22 cellular contexts compared by ENCODE assay signal in the genomic region with DNA sequence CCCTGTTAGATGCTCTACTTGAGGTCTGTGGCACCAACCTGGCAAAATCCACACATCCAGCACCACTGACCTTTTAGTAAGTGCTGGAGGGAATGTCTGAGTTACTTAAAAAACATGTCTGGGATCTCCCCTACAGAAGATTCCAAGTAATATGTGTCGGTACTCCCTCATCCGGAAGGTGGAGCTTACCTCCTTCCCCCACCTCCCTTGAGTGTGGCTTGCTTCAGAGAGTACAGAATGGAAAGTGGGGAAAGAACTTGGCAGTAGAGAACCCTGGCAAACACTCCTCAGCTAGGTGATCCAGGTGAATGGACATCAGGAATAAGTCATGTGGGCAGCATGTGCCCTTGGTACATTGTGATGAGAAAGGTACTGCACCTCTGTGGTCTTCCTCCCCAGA. TPM values are rescaled to one million over a fixed set of nuclear protein-coding genes. Genes with fewer than 3 reads are reported as not detected.
A peak's percentile ranks its signal among the peaks of the same experiment; 100 is the strongest.
DNase-seq lines count a peak whose midpoint lies in the region; ATAC-seq and TF ChIP-seq lines count a peak whose summit lies in the region.
"Had no signal": no experiment of that assay in that cellular context is flagged by ENCODE, and none has a peak within 500 bp of the region (broad histone marks: within the 10 kb centered on the region; RNA-seq: fewer than 3 reads in every experiment).

No MANE protein-coding gene starts in this region.

- H3K27me3 ChIP-seq in IMR-90 (ENCODE audit: control insufficient read depth, insufficient read depth, low read length), result no peaks in the 10 kb centered on the region
- no peaks in the 10 kb centered on the region for H3K27me3 ChIP-seq in mammary epithelial cell (ENCODE audit: insufficient read depth, low read length)
- no peaks in the 10 kb centered on the region for H3K27me3 ChIP-seq in thyroid gland
- no peaks in the 10 kb centered on the region for H3K27me3 ChIP-seq in CD8-positive, alpha-beta T cell (ENCODE audit: insufficient read depth, low read length)
- H3K27me3 ChIP-seq: BLaER1 had no signal

- DNase-seq in IMR-90, result no peak
- DNase-seq in mammary epithelial cell, result no peak
- DNase-seq in neural crest cell (ENCODE audit: low read depth, low spot score), result no peak
- peak; percentile 87 for DNase-seq in thyroid gland
- no peak for DNase-seq in mesothelial cell of epicardium (ENCODE audit: low spot score in 2 of 2, unreplicated experiment in 2 of 2)
- no peak for DNase-seq in NCI-H1930 (lab: John Stamatoyannopoulos, UW)
- DNase-seq in CD8-positive, alpha-beta T cell, result no peak
- DNase-seq: Caco-2; CD4-positive, alpha-beta T cell; DMS 273 treated with DMSO at 0.1 percent for 48 hours; DMS79 treated with DMSO at 0.1 percent for 48 hours; HCEC 1CT; NCI-H1105 treated with DMSO at 0.1 percent for 48 hours; NCI-H2081; NCI-H82; PC-9; SHP77 treated with DMSO at 0.1 percent for 48 hours had no signal

- peak overlapping the region; percentile 39 for H3K4ac ChIP-seq in IMR-90 (ENCODE audit: low read depth, low read length)

- H3K4me1 Mint-ChIP-seq in neural crest cell, result peaks cover 77% of the 10 kb centered on the region
- H3K4me1 Mint-ChIP-seq in mesothelial cell of epicardium, result no peaks in the 10 kb centered on the region
- no peaks in the 10 kb centered on the region for H3K4me1 Mint-ChIP-seq in CD8-positive, alpha-beta T cell (ENCODE audit: low read depth)

- H3K4me3 ChIP-seq in IMR-90 (ENCODE audit: insufficient read depth, low read depth, low read length) (no peak overlapping the region), mammary epithelial cell (replicated peaks in 1 of 3; ENCODE audit: insufficient read depth in 1 of 3, low read depth in 2 of 3, low read length in 3 of 3) (no peak overlapping the region), thyroid gland (replicated peaks in 1 of 3) (no peak overlapping the region)
- H3K4me3 ChIP-seq in CD8-positive, alpha-beta T cell (ENCODE audit: low read depth, low read length), result no peak overlapping the region
- H3K4me3 ChIP-seq: BLaER1, GM23338, PC-9, SK-N-MC had no signal

- H3K9me1 ChIP-seq in IMR-90 (ENCODE audit: insufficient read depth, low read length), result peaks cover 14% of the 10 kb centered on the region

- intact Hi-C loops in IMR-90 (cut with micrococcal nuclease), result no loop called here
- intact Hi-C loops in mammary epithelial cell (cut with micrococcal nuclease), result no loop called here
- intact Hi-C loops in thyroid gland (cut with DNase I), result no loop called here
- intact Hi-C loops in CD8-positive, alpha-beta T cell (cut with DNase I, micrococcal nuclease), result no loop called here

- H4K8ac ChIP-seq in IMR-90 (ENCODE audit: low read depth in 2 of 2, low read length in 2 of 2), result no peak overlapping the region

- no TSS peak for BruUV-seq in IMR-90 (replicated peaks; lab: Mats Ljungman, UMichigan)
- no TSS peak for BruUV-seq in mammary epithelial cell (replicated peaks; lab: Mats Ljungman, UMichigan)

- peaks cover 8% of the 10 kb centered on the region for H3K4me1 ChIP-seq in IMR-90 (ENCODE audit: control insufficient read depth, insufficient read depth, low read length)
- H3K4me1 ChIP-seq in mammary epithelial cell (ENCODE audit: insufficient read depth, low read length), result peaks cover 26% of the 10 kb centered on the region
- peaks cover 25% of the 10 kb centered on the region in 2 donors for H3K4me1 ChIP-seq in thyroid gland
- H3K4me1 ChIP-seq in CD8-positive, alpha-beta T cell (ENCODE audit: insufficient read depth, low read length), result no peaks in the 10 kb centered on the region
- H3K4me1 ChIP-seq: Caco-2 had no signal

- POLR2A ChIA-PET in IMR-90 (lab: Charles Lee; ENCODE audit: unreplicated experiment), result no interaction called here
- POLR2A ChIA-PET in CD8-positive, alpha-beta T cell (lab: Charles Lee), result no interaction called here

- H3K36me3 Mint-ChIP-seq in neural crest cell (ENCODE audit: low read depth) (no peaks in the 10 kb centered on the region), mesothelial cell of epicardium (no peaks in the 10 kb centered on the region)
- H3K36me3 Mint-ChIP-seq in CD8-positive, alpha-beta T cell, result no peaks in the 10 kb centered on the region

- H3K9me3 Mint-ChIP-seq in neural crest cell (no peaks in the 10 kb centered on the region), mesothelial cell of epicardium (no peaks in the 10 kb centered on the region)
- H3K9me3 Mint-ChIP-seq in CD8-positive, alpha-beta T cell, result no peaks in the 10 kb centered on the region
- H3K9me3 Mint-ChIP-seq: CD4-positive, alpha-beta T cell; GM23338 had no signal

- H3K56ac ChIP-seq in IMR-90 (ENCODE audit: extremely low read depth, insufficient read depth, low read length), result no peak overlapping the region

- H2BK15ac ChIP-seq in IMR-90 (ENCODE audit: low read depth, low read length), result 0 out of 3 replicates have a peak overlapping the region, but pooled peaks have one; percentile 35

- H3K14ac ChIP-seq in IMR-90 (replicated peaks; ENCODE audit: low read depth, low read length), result peak overlapping the region; percentile 47; the same call in 1 of the 2 replicates

- H3K27me3 Mint-ChIP-seq in neural crest cell (ENCODE audit: low read depth) (no peaks in the 10 kb centered on the region), mesothelial cell of epicardium (ENCODE audit: low read depth) (no peaks in the 10 kb centered on the region)
- no peaks in the 10 kb centered on the region for H3K27me3 Mint-ChIP-seq in CD8-positive, alpha-beta T cell (ENCODE audit: low read depth)
- H3K27me3 Mint-ChIP-seq: CD4-positive, alpha-beta T cell had no signal

- CTCF ChIA-PET in IMR-90 (lab: Yijun Ruan, JAX) (no interaction called here), mammary epithelial cell (lab: Charles Lee; ENCODE audit: low non-redundant PET) (no interaction called here)
- CTCF ChIA-PET in CD8-positive, alpha-beta T cell (lab: Charles Lee), result no interaction called here

- H2AK9ac ChIP-seq in IMR-90 (replicated peaks; ENCODE audit: low read depth, low read length, poor library complexity), result no peak overlapping the region

- H3K4me2 ChIP-seq in IMR-90 (ENCODE audit: low read depth, low read length) (no peak overlapping the region), mammary epithelial cell (ENCODE audit: insufficient read depth, low read depth, low read length) (no peak overlapping the region)
- H3K4me2 ChIP-seq: BLaER1, GM23338, KMS-11, PC-9 had no signal

- no peak for TF ChIP-seq RAD21 in IMR-90 (IDR thresholded peaks at IDR 0.05; ENCODE audit: low read length)

- peak overlapping the region; percentile 27; the same call in 1 of the 2 replicates for H2AK5ac ChIP-seq in IMR-90 (ENCODE audit: low read depth, low read length)

- no CpG with 5 or more reads among the region's 2 CpGs for WGBS in IMR-90 (ENCODE audit: extremely low coverage in 2 of 2, insufficient read length in 1 of 2), 2 experiments
- WGBS in mammary epithelial cell (ENCODE audit: low coverage, missing lambda C conversion rate), result 8% methylated on average over 2 of the region's 2 CpGs
- WGBS in thyroid gland, 2 donors, result 27 to 39% methylated on average over 2 of the region's 2 CpGs

- no peak overlapping the region; the same call in 1 of the 2 replicates for H4K91ac ChIP-seq in IMR-90 (ENCODE audit: insufficient read depth, low read depth, low read length)

- no peak overlapping the region; the same call in 1 of the 2 replicates for H2BK20ac ChIP-seq in IMR-90 (ENCODE audit: low read depth, low read length)

- dilution Hi-C loops in IMR-90 (cut with HindIII; ENCODE audit: low sequenced_read_pairs, unreplicated experiment) (no loop called here), mammary epithelial cell (cut with HindIII; ENCODE audit: low sequenced_read_pairs) (loop anchor here (10.0 kb wide), 1 partner anchor 116 kb away; no protein-coding TSS in a partner anchor)

- H3K4me3 Mint-ChIP-seq in neural crest cell, result no peak overlapping the region
- H3K4me3 Mint-ChIP-seq in mesothelial cell of epicardium, result no peak overlapping the region
- H3K4me3 Mint-ChIP-seq in CD8-positive, alpha-beta T cell, result no peak overlapping the region
- H3K4me3 Mint-ChIP-seq: CD4-positive, alpha-beta T cell; GM23338 had no signal

- H4K20me1 ChIP-seq in IMR-90 (ENCODE audit: insufficient read depth, low read length) (no peaks in the 10 kb centered on the region), mammary epithelial cell (ENCODE audit: insufficient read depth, low read length) (no peaks in the 10 kb centered on the region)
- H4K20me1 ChIP-seq: BLaER1 had no signal

- H3K79me1 ChIP-seq in IMR-90 (ENCODE audit: low read depth in 1 of 2, low read length in 2 of 2), result peaks cover 0 to 7% of the 10 kb centered on the region in 2 experiments; a peak in 3 of 4 replicates

- no peak overlapping the region for H4K5ac ChIP-seq in IMR-90 (ENCODE audit: low read depth, low read length)

- in situ Hi-C loops in IMR-90 (cut with MboI; ENCODE audit: low sequenced_read_pairs), result no loop called here
- in situ Hi-C loops in mammary epithelial cell (cut with MboI; ENCODE audit: low sequenced_read_pairs in 2 of 2), result no loop called here

- H3K27ac Mint-ChIP-seq in neural crest cell (ENCODE audit: unreplicated experiment) (peak overlapping the region; percentile 46), mesothelial cell of epicardium (no peak overlapping the region)
- H3K27ac Mint-ChIP-seq in CD8-positive, alpha-beta T cell, result no peak overlapping the region
- H3K27ac Mint-ChIP-seq: CD4-positive, alpha-beta T cell; GM23338 had no signal

- H3K36me3 ChIP-seq in IMR-90 (ENCODE audit: control insufficient read depth, insufficient read depth, low read length) (no peaks in the 10 kb centered on the region), mammary epithelial cell (ENCODE audit: insufficient read depth, low read length) (no peaks in the 10 kb centered on the region), thyroid gland (no peaks in the 10 kb centered on the region)
- no peaks in the 10 kb centered on the region for H3K36me3 ChIP-seq in CD8-positive, alpha-beta T cell (ENCODE audit: insufficient read depth, low read length)
- H3K36me3 ChIP-seq: BLaER1 had no signal

- no peak for TF ChIP-seq CTCF in IMR-90 (conservative IDR thresholded peaks at IDR 0.05; ENCODE audit: low read depth, low read length)
- peak in 1 of 2 donors; percentile 31 for TF ChIP-seq CTCF in mammary epithelial cell (conservative IDR thresholded peaks at IDR 0.05 in 1 of 2, IDR thresholded peaks at IDR 0.05 in 1 of 2; ENCODE audit: extremely low read depth in 1 of 2, insufficient read depth in 1 of 2, low read depth in 1 of 2, low read length in 2 of 2)
- TF ChIP-seq CTCF in neural crest cell (conservative IDR thresholded peaks at IDR 0.05), result no peak
- peak in 2 of 6 experiments; percentile 9 to 20 for TF ChIP-seq CTCF in thyroid gland (IDR thresholded peaks at IDR 0.05)
- no peak for TF ChIP-seq CTCF in mesothelial cell of epicardium (IDR thresholded peaks at IDR 0.05; ENCODE audit: unreplicated experiment)
- no peak for TF ChIP-seq CTCF in CD8-positive, alpha-beta T cell (IDR thresholded peaks at IDR 0.05)

- H3K9ac ChIP-seq in IMR-90 (ENCODE audit: low read depth, low read length) (no peak overlapping the region), mammary epithelial cell (ENCODE audit: insufficient read depth, low read length) (no peak overlapping the region)
- H3K9ac ChIP-seq: BLaER1, KMS-11 had no signal

- H2AFZ ChIP-seq in IMR-90 (replicated peaks; ENCODE audit: low read length, poor library complexity) (no peak overlapping the region), mammary epithelial cell (ENCODE audit: low read depth, low read length) (peak overlapping the region; percentile 55)
- H2AFZ ChIP-seq: GM23338, PC-9 had no signal

- H3K23ac ChIP-seq in IMR-90 (ENCODE audit: low read depth, low read length), result no peak overlapping the region

- peak overlapping the region; percentile 20; the same call in 1 of the 2 replicates for H3K18ac ChIP-seq in IMR-90 (ENCODE audit: low read depth, low read length)

- H3K27ac ChIP-seq in IMR-90 (ENCODE audit: insufficient read depth, low read length) (no peak overlapping the region), mammary epithelial cell (ENCODE audit: insufficient read depth, low read depth, low read length) (no peak overlapping the region), thyroid gland (peak overlapping the region; percentile 72 to 90 (median 82))
- no peak overlapping the region for H3K27ac ChIP-seq in CD8-positive, alpha-beta T cell (ENCODE audit: low read depth, low read length)
- H3K27ac ChIP-seq: BLaER1, KMS-11, PC-9, RWPE1, SK-N-MC had no signal

- H2BK120ac ChIP-seq in IMR-90 (ENCODE audit: low read depth, low read length), result peak overlapping the region; percentile 17; the same call in 1 of the 2 replicates

- H3K9me3 ChIP-seq in IMR-90 (ENCODE audit: control insufficient read depth, insufficient read depth, low read length) (no peaks in the 10 kb centered on the region), mammary epithelial cell (replicated peaks; ENCODE audit: insufficient read depth, low read length) (no peaks in the 10 kb centered on the region), thyroid gland (no peaks in the 10 kb centered on the region)
- no peaks in the 10 kb centered on the region for H3K9me3 ChIP-seq in CD8-positive, alpha-beta T cell (ENCODE audit: low read length)
- H3K9me3 ChIP-seq: BLaER1, Caco-2 had no signal

- ATAC-seq in IMR-90 (ENCODE audit: low read depth), result no peak
- ATAC-seq in CD8-positive, alpha-beta T cell, result no peak
- ATAC-seq: GM23338 had no signal

- H2BK5ac ChIP-seq in IMR-90 (ENCODE audit: low read depth, low read length, poor library complexity, severe bottlenecking), result no peak overlapping the region

- TF ChIP-seq POLR2A in IMR-90 (IDR thresholded peaks at IDR 0.05; ENCODE audit: low read depth, low read length), result no peak
- TF ChIP-seq POLR2A in thyroid gland (IDR thresholded peaks at IDR 0.05), result peak in 1 of 2 donors; percentile 37

- peaks cover 8% of the 10 kb centered on the region for H3K79me2 ChIP-seq in mammary epithelial cell (ENCODE audit: insufficient read depth, low read length)

RNA-seq across cellular contexts. Expression of a gene that starts 49.0 kb away (rescaled TPM):
- 46.4 TPM in 2 replicates for total RNA-seq in IMR-90 (2012; rRNA removed)
- polyA plus RNA-seq in IMR-90 (2012; rRNA removed), result 41.4 and 47.9 TPM in 2 replicates
- 28.9 and 33.4 TPM in 2 replicates for polyA plus RNA-seq in IMR-90 (2012; cell fraction: cytosol; rRNA removed)
- polyA plus RNA-seq in IMR-90 (2012; cell fraction: nucleus; rRNA removed; ENCODE audit: low replicate concordance), result 41.5 and 54.4 TPM in 2 replicates
- total RNA-seq in mammary epithelial cell, result 100 to 1,000 TPM in 1 of 2 donors, 10 to 100 TPM in 1; 93.0 to 171 TPM
- 123 TPM for polyA plus RNA-seq in mammary epithelial cell
- polyA minus RNA-seq in mammary epithelial cell, result 185 TPM
- total RNA-seq in neural crest cell, result 38.5 and 41.6 TPM in 2 replicates
- 10 to 100 TPM; 29.6 to 46.7 (median 37.0) TPM for total RNA-seq in thyroid gland
- 9.0 to 9.2 TPM (median 9.1 TPM) in 3 replicates for total RNA-seq in mesothelial cell of epicardium
- under 1 TPM; 0.54 to 0.81 TPM for total RNA-seq in CD8-positive, alpha-beta T cell

Comparison
In these comparisons a context has a peak if more than half of its experiments do, and no peak if none do; other contexts are left out.
1. DNase-seq: peak in thyroid gland (2 of 2); none in IMR-90 (single experiment), mammary epithelial cell (single experiment), neural crest cell (single experiment), mesothelial cell of epicardium (0 of 2), NCI-H1930 (0 of 2) and CD8-positive, alpha-beta T cell (0 of 7).
2. H3K27ac ChIP-seq: peak in thyroid gland (3 of 3); none in IMR-90 (single experiment), mammary epithelial cell (single experiment) and CD8-positive, alpha-beta T cell (single experiment).